In the genomic region with DNA sequence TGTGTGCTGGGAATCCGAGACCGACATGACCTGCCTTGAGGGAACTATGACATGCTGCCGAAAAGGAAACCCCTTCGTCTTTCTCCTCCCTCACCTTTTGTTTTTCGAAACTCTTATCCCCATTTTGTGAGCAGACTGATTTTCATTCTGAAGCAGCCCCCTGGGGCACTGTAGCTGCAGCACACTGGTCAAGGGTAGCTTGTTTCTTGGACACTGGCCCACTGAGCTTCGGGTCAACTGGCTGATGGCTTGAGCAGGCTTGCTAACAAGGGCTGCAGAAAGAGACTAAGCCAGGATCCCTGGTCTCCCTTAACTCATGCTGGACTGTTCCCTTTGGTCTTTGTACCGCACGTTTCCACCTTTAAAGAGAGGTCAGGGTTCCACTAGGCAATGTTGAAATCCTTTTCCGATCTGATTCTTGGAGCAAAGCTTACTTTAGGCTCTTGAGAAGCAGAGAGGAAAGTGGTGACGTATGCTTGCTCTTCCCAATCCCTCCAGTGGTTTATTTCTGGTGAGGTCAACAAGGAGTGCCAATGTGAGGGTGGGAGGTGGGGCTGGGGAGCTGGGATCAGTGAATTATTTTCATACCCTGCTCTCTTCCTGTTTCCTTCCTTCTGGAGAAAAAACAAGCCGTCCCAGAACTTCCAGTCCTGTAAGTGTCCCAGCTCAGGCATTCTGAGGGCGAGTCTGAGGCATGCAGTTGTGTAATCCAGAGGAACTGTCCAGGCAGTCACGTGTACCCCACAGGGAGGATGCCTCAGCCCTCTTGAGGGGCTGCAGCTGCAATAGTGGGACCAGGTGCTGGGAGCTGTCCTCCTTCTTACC, we compare ENCODE assay signal across 15 cellular contexts. TPM values are rescaled to one million over a fixed set of nuclear protein-coding genes. Genes with fewer than 3 reads are reported as not detected.
DNase-seq lines count a peak whose midpoint lies in the region; ATAC-seq and TF ChIP-seq lines count a peak whose summit lies in the region.
"Had no signal": no experiment of that assay in that cellular context is flagged by ENCODE, and none has a peak within 500 bp of the region (broad histone marks: within the 10 kb centered on the region; RNA-seq: fewer than 3 reads in every experiment).

No MANE protein-coding gene starts in this region.

- no peaks in the 10 kb centered on the region for H3K79me2 ChIP-seq in neural progenitor cell (ENCODE audit: low read depth)

- no peaks in the 10 kb centered on the region for H4K20me1 ChIP-seq in neural progenitor cell (ENCODE audit: low read depth)

- H3K36me3 Mint-ChIP-seq in neural progenitor cell (no peaks in the 10 kb centered on the region), nephron progenitor cell (ENCODE audit: low read depth) (no peaks in the 10 kb centered on the region)
- H3K36me3 Mint-ChIP-seq in activated CD4-positive, alpha-beta memory T cell treated with anti-CD3 and anti-CD28 coated beads for 36 hours = no peaks in the 10 kb centered on the region

- H3K27me3 ChIP-seq in neural progenitor cell (no peaks in the 10 kb centered on the region), upper lobe of right lung (no peaks in the 10 kb centered on the region)

- H3K4me3 ChIP-seq in fibroblast of pulmonary artery (replicated peaks; ENCODE audit: low read depth, low read length) = no peak overlapping the region
- H3K4me3 ChIP-seq in neural progenitor cell = no peak overlapping the region
- H3K4me3 ChIP-seq in upper lobe of right lung = peak overlapping the region; percentile 20

- no peaks in the 10 kb centered on the region for H3F3A ChIP-seq in neural progenitor cell (ENCODE audit: low read depth)

- no peak overlapping the region for H3K9ac ChIP-seq in neural progenitor cell

- H3K9me3 Mint-ChIP-seq in neural progenitor cell (no peaks in the 10 kb centered on the region), nephron progenitor cell (peaks cover 5% of the 10 kb centered on the region)
- H3K9me3 Mint-ChIP-seq in activated CD4-positive, alpha-beta memory T cell treated with anti-CD3 and anti-CD28 coated beads for 36 hours = no peaks in the 10 kb centered on the region

- no peaks in the 10 kb centered on the region for H3K4me1 ChIP-seq in neural progenitor cell
- peaks cover 45% of the 10 kb centered on the region for H3K4me1 ChIP-seq in upper lobe of right lung

- no peak overlapping the region for H3K27ac Mint-ChIP-seq in neural progenitor cell
- no peak overlapping the region for H3K27ac Mint-ChIP-seq in activated CD4-positive, alpha-beta memory T cell treated with anti-CD3 and anti-CD28 coated beads for 36 hours
- H3K27ac Mint-ChIP-seq in nephron progenitor cell = no peak overlapping the region
- H3K27ac Mint-ChIP-seq: activated T-cell treated with anti-CD3 and anti-CD28 coated beads, Interleukin-2, amount 50 U/mL, for 72 hours had no signal

- no peak overlapping the region for H3K4me2 ChIP-seq in neural progenitor cell

- H3K27me3 Mint-ChIP-seq in neural progenitor cell (ENCODE audit: insufficient read depth, low read depth) (peaks cover 8% of the 10 kb centered on the region), nephron progenitor cell (ENCODE audit: low read depth, poor library complexity) (peaks cover 25% of the 10 kb centered on the region)
- peaks cover 3% of the 10 kb centered on the region for H3K27me3 Mint-ChIP-seq in activated CD4-positive, alpha-beta memory T cell treated with anti-CD3 and anti-CD28 coated beads for 36 hours

- CTCF ChIA-PET in activated CD4-positive, alpha-beta memory T cell treated with anti-CD3 and anti-CD28 coated beads for 36 hours (lab: Charles Lee) = interaction anchor here (0.7 kb wide), 1 partner anchor 300 kb away, joined by 3 read pairs; no protein-coding TSS in a partner anchor

- H3K27ac ChIP-seq in neural progenitor cell (no peak overlapping the region), upper lobe of right lung (peak overlapping the region; percentile 89)
- H3K27ac ChIP-seq: 22Rv1 had no signal

- no peak overlapping the region for H3K4me3 Mint-ChIP-seq in neural progenitor cell
- no peak overlapping the region for H3K4me3 Mint-ChIP-seq in activated CD4-positive, alpha-beta memory T cell treated with anti-CD3 and anti-CD28 coated beads for 36 hours
- no peak overlapping the region for H3K4me3 Mint-ChIP-seq in nephron progenitor cell
- H3K4me3 Mint-ChIP-seq: activated T-cell treated with anti-CD3 and anti-CD28 coated beads, Interleukin-2, amount 50 U/mL, for 72 hours had no signal

- peak; percentile 90 for ATAC-seq in upper lobe of right lung
- ATAC-seq: activated T-cell treated with anti-CD3 and anti-CD28 coated beads, Interleukin-2, amount 50 U/mL, for 72 hours had no signal

- DNase-seq in DMS79 treated with DMSO at 0.1 percent for 48 hours (lab: John Stamatoyannopoulos, UW) = peak; percentile 11
- no peak for DNase-seq in DMS79 (lab: John Stamatoyannopoulos, UW)
- DNase-seq in fibroblast of pulmonary artery (ENCODE audit: low read depth) = peak; percentile 1
- DNase-seq in neural progenitor cell (ENCODE audit: low spot score) = no peak
- DNase-seq in upper lobe of right lung = peak; percentile 84
- no peak for DNase-seq in activated CD4-positive, alpha-beta memory T cell treated with anti-CD3 and anti-CD28 coated beads for 36 hours
- no peak for DNase-seq in nephron progenitor cell
- no peak for DNase-seq in SHP77 (lab: John Stamatoyannopoulos, UW)
- DNase-seq: activated T-cell treated with anti-CD3 and anti-CD28 coated beads, Interleukin-2, amount 50 U/mL, for 72 hours; cortex of kidney; NCI-H1694; stimulated activated CD4-positive, alpha-beta T cell treated with anti-CD3 and anti-CD28 coated beads, Interleukin-4, amount 100 ng/mL, for 24 hours; substantia nigra had no signal

- intact Hi-C loops in upper lobe of right lung (cut with DNase I) = no loop called here
- intact Hi-C loops in activated CD4-positive, alpha-beta memory T cell treated with anti-CD3 and anti-CD28 coated beads for 36 hours (cut with micrococcal nuclease) = no loop called here

- TF ChIP-seq CTCF in fibroblast of pulmonary artery (IDR thresholded peaks at IDR 0.05; ENCODE audit: low read length, missing control alignments) (no peak), neural progenitor cell (IDR thresholded peaks at IDR 0.05) (no peak), upper lobe of right lung (IDR thresholded peaks at IDR 0.05) (no peak), nephron progenitor cell (IDR thresholded peaks at IDR 0.05) (no peak)

- POLR2A ChIA-PET in activated CD4-positive, alpha-beta memory T cell treated with anti-CD3 and anti-CD28 coated beads for 36 hours (lab: Charles Lee) = no interaction called here

- H2AFZ ChIP-seq in neural progenitor cell (replicated peaks) = peak overlapping the region; percentile 26

- H3K9me3 ChIP-seq in neural progenitor cell (ENCODE audit: low read depth) (no peaks in the 10 kb centered on the region), upper lobe of right lung (no peaks in the 10 kb centered on the region)

- H3K4me1 Mint-ChIP-seq in neural progenitor cell (no peaks in the 10 kb centered on the region), nephron progenitor cell (no peaks in the 10 kb centered on the region)
- no peaks in the 10 kb centered on the region for H3K4me1 Mint-ChIP-seq in activated CD4-positive, alpha-beta memory T cell treated with anti-CD3 and anti-CD28 coated beads for 36 hours (ENCODE audit: low read depth)

- H3K36me3 ChIP-seq in neural progenitor cell = no peaks in the 10 kb centered on the region
- H3K36me3 ChIP-seq in upper lobe of right lung = no peaks in the 10 kb centered on the region

RNA-seq across cellular contexts. Expression of a gene that starts 7.6 kb away (rescaled TPM):
- total RNA-seq in neural progenitor cell (ENCODE audit: low replicate concordance) (not detected in 2 replicates), upper lobe of right lung (268 TPM)
- total RNA-seq in activated CD4-positive, alpha-beta memory T cell treated with anti-CD3 and anti-CD28 coated beads for 36 hours = not detected
- total RNA-seq: activated T-cell treated with anti-CD3 and anti-CD28 coated beads, Interleukin-2, amount 50 U/mL, for 72 hours; OCI-LY7 had no signal

Comparison
In these comparisons a context has a peak if more than half of its experiments do, and no peak if none do; other contexts are left out.
1. DNase-seq: peak in DMS79 treated with DMSO at 0.1 percent for 48 hours (single experiment), fibroblast of pulmonary artery (single experiment) and upper lobe of right lung (single experiment); none in DMS79 (single experiment), neural progenitor cell (single experiment), activated CD4-positive, alpha-beta memory T cell treated with anti-CD3 and anti-CD28 coated beads for 36 hours (single experiment), nephron progenitor cell (single experiment) and SHP77 (0 of 2).
2. RNA of a gene that starts 7.6 kb away (total RNA-seq): 268 TPM in upper lobe of right lung (single experiment); not detected in neural progenitor cell and not detected in activated CD4-positive, alpha-beta memory T cell treated with anti-CD3 and anti-CD28 coated beads for 36 hours; every median in the first group is over 100 times any median in the second.